In the genomic region with DNA sequence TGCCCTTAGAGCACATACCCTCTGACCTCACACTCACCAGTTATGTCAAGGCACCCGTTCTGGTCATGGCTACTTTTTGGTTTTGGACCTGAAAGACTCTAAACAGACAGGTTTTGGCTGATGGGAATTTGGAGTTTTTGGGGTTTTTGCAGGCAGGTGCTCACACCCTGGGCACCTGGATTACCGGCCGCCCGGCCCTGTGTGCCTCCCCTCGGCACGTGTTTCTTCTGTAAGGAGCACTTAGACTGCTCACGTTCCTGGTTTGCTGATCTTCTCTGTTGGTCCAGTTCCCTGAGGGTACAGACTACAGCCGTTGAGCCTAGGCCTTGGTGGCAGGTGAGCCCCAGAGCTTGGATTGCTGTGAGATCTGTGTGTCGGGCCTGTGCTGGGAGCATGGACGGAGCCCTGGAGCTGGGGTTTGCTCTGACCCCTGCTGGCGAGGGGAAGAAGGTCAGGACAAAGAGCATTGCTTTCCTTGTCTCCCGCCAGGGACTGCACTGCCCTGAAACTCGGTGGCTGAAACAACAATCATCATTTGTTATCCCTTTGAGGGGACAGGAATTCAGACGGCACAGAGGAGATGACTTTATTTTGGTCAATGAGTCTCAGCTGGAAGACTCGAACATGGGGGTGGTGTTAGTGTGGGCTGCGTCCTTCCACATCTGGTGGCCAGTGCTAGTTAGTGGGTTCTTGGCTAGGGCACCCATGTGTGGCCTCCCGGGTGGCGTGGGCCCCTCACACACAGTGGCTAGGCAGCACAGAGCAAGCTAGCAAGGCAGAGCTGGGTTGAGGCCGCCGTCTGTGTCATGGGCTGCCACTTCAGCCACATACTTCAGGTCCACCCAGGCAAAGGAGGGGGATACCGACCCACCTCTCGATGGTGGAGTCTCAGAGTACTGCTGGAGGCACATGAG, we compare ENCODE assay signal across 9 cellular contexts.
DNase-seq lines count a peak whose midpoint lies in the region; ATAC-seq and TF ChIP-seq lines count a peak whose summit lies in the region.
"Had no signal": no experiment of that assay in that cellular context is flagged by ENCODE, and none has a peak within 500 bp of the region (broad histone marks: within the 10 kb centered on the region; RNA-seq: fewer than 3 reads in every experiment).

No MANE protein-coding gene starts in this region.

- no peak overlapping the region for H2BK20ac ChIP-seq in IMR-90 (ENCODE audit: low read depth, low read length)

- no peak overlapping the region for H3K27ac ChIP-seq in IMR-90 (ENCODE audit: insufficient read depth, low read length)
- H3K27ac ChIP-seq: SK-N-MC had no signal

- intact Hi-C loops in IMR-90 (cut with micrococcal nuclease), result no loop called here

- H2BK15ac ChIP-seq in IMR-90 (ENCODE audit: low read depth, low read length), result no peak overlapping the region

- WGBS in IMR-90 (ENCODE audit: extremely low coverage in 2 of 2, insufficient read length in 1 of 2), 2 experiments, result 90% methylated on average over 10 of the region's 22 CpGs; no CpG with 5 or more reads in 1 of the 2 experiments

- H3K4me2 ChIP-seq in IMR-90 (ENCODE audit: low read depth, low read length), result no peak overlapping the region

- no peak overlapping the region for H3K56ac ChIP-seq in IMR-90 (ENCODE audit: extremely low read depth, insufficient read depth, low read length)

- no peak overlapping the region for H2BK120ac ChIP-seq in IMR-90 (ENCODE audit: low read depth, low read length)

- H3K14ac ChIP-seq in IMR-90 (replicated peaks; ENCODE audit: low read depth, low read length), result no peak overlapping the region

- TF ChIP-seq CTCF in IMR-90 (conservative IDR thresholded peaks at IDR 0.05; ENCODE audit: low read depth, low read length) (peak; percentile 41), brain (conservative IDR thresholded peaks at IDR 0.05) (peak; percentile 51 to 65)

- peaks cover 52 to 88% of the 10 kb centered on the region in 2 experiments for H3K79me1 ChIP-seq in IMR-90 (ENCODE audit: low read depth in 1 of 2, low read length in 2 of 2)

- H4K91ac ChIP-seq in IMR-90 (ENCODE audit: insufficient read depth, low read depth, low read length), result peak overlapping the region; percentile 0; the same call in 1 of the 2 replicates

- dilution Hi-C loops in IMR-90 (cut with HindIII; ENCODE audit: low sequenced_read_pairs, unreplicated experiment), result no loop called here

- H3K4ac ChIP-seq in IMR-90 (ENCODE audit: low read depth, low read length), result no peak overlapping the region

- H3K4me1 Mint-ChIP-seq in brain, result peaks cover 59% of the 10 kb centered on the region
- peaks cover 47 to 63% of the 10 kb centered on the region in 2 donors for H3K4me1 Mint-ChIP-seq in stimulated activated naive B cell treated with anti-CD40 and anti-IgM and Interleukin-4, amounts not matched to agents 10 μg/mL and 1 μg/mL and 100 μg/mL, for 72 hours

- H3K4me3 ChIP-seq in IMR-90 (ENCODE audit: insufficient read depth, low read depth, low read length), result no peak overlapping the region
- H3K4me3 ChIP-seq: SK-N-MC had no signal

- peaks cover 77% of the 10 kb centered on the region for H4K20me1 ChIP-seq in IMR-90 (ENCODE audit: insufficient read depth, low read length)

- H3K9me1 ChIP-seq in IMR-90 (ENCODE audit: insufficient read depth, low read length), result peaks cover 25% of the 10 kb centered on the region

- H2AK5ac ChIP-seq in IMR-90 (ENCODE audit: low read depth, low read length), result no peak overlapping the region

- no peak overlapping the region for H3K9ac ChIP-seq in IMR-90 (ENCODE audit: low read depth, low read length)

- H3K4me3 Mint-ChIP-seq in brain, result peak overlapping the region in 1 of 5 experiments; percentile 54
- no peak overlapping the region for H3K4me3 Mint-ChIP-seq in stimulated activated naive B cell treated with anti-CD40 and anti-IgM and Interleukin-4, amounts not matched to agents 10 μg/mL and 1 μg/mL and 100 μg/mL, for 72 hours

- H3K18ac ChIP-seq in IMR-90 (ENCODE audit: low read depth, low read length), result no peak overlapping the region

- peaks cover 4% of the 10 kb centered on the region; the same call in 1 of the 2 replicates for H3K4me1 ChIP-seq in IMR-90 (ENCODE audit: control insufficient read depth, insufficient read depth, low read length)

- ATAC-seq in IMR-90 (ENCODE audit: low read depth), result peak; percentile 62
- ATAC-seq in stimulated activated naive B cell treated with anti-CD40 and anti-IgM and Interleukin-4, amounts not matched to agents 10 μg/mL and 1 μg/mL and 100 μg/mL, for 72 hours (replicated peaks), result peak; percentile 75 to 84

- TF ChIP-seq RAD21 in IMR-90 (IDR thresholded peaks at IDR 0.05; ENCODE audit: low read length), result peak; percentile 39

- CTCF ChIA-PET in IMR-90 (lab: Yijun Ruan, JAX), result interaction anchor here (1.0 to 1.5 kb wide), 2 partner anchors 9 to 22 kb away, joined by 4 to 5 read pairs; no protein-coding TSS in a partner anchor

- BruUV-seq in IMR-90 (replicated peaks; lab: Mats Ljungman, UMichigan), result no TSS peak

- no peak overlapping the region for H2AK9ac ChIP-seq in IMR-90 (replicated peaks; ENCODE audit: low read depth, low read length, poor library complexity)

- POLR2A ChIA-PET in IMR-90 (lab: Charles Lee; ENCODE audit: unreplicated experiment), result no interaction called here

- no peak for TF ChIP-seq POLR2A in IMR-90 (IDR thresholded peaks at IDR 0.05; ENCODE audit: low read depth, low read length)

- H3K23ac ChIP-seq in IMR-90 (ENCODE audit: low read depth, low read length), result no peak overlapping the region

- H4K5ac ChIP-seq in IMR-90 (ENCODE audit: low read depth, low read length), result no peak overlapping the region

- H4K8ac ChIP-seq in IMR-90 (ENCODE audit: low read depth in 2 of 2, low read length in 2 of 2), result no peak overlapping the region

- in situ Hi-C loops in IMR-90 (cut with MboI; ENCODE audit: low sequenced_read_pairs), result no loop called here

- H3K36me3 ChIP-seq in IMR-90 (ENCODE audit: control insufficient read depth, insufficient read depth, low read length), result no peaks in the 10 kb centered on the region

- DNase-seq in DMS53 treated with DMSO at 0.1 percent for 48 hours (lab: John Stamatoyannopoulos, UW; ENCODE audit: unreplicated experiment), result peak; percentile 5
- DNase-seq in IMR-90, result no peak
- peak; percentile 92 for DNase-seq in iPS-NIHi7 (ENCODE audit: extremely low spot score)
- no peak for DNase-seq in stimulated activated naive B cell treated with anti-CD40 and anti-IgM and Interleukin-4, amounts not matched to agents 10 μg/mL and 1 μg/mL and 100 μg/mL, for 72 hours
- DNase-seq in NK-92 (lab: John Stamatoyannopoulos, UW; ENCODE audit: unreplicated experiment), result no peak
- DNase-seq in KG1 (lab: John Stamatoyannopoulos, UW), result no peak
- no peak for DNase-seq in GM19238 (ENCODE audit: insufficient read length, low spot score)

- peaks cover 0 to 7% (median under 1%) of the 10 kb centered on the region in 5 experiments for H3K9me3 Mint-ChIP-seq in brain
- H3K9me3 Mint-ChIP-seq in stimulated activated naive B cell treated with anti-CD40 and anti-IgM and Interleukin-4, amounts not matched to agents 10 μg/mL and 1 μg/mL and 100 μg/mL, for 72 hours, result peaks cover 0 to 1% of the 10 kb centered on the region in 2 donors

- H3K27me3 ChIP-seq in IMR-90 (ENCODE audit: control insufficient read depth, insufficient read depth, low read length), result no peaks in the 10 kb centered on the region

- H3K27ac Mint-ChIP-seq in brain, result peak overlapping the region in 4 of 5 experiments; percentile 22 to 88 (median 84)
- peak overlapping the region; percentile 83 for H3K27ac Mint-ChIP-seq in stimulated activated naive B cell treated with anti-CD40 and anti-IgM and Interleukin-4, amounts not matched to agents 10 μg/mL and 1 μg/mL and 100 μg/mL, for 72 hours

- H3K9me3 ChIP-seq in IMR-90 (ENCODE audit: control insufficient read depth, insufficient read depth, low read length), result no peaks in the 10 kb centered on the region

- H3K27me3 Mint-ChIP-seq in brain, result no peaks in the 10 kb centered on the region
- H3K27me3 Mint-ChIP-seq in stimulated activated naive B cell treated with anti-CD40 and anti-IgM and Interleukin-4, amounts not matched to agents 10 μg/mL and 1 μg/mL and 100 μg/mL, for 72 hours, result no peaks in the 10 kb centered on the region

- peaks cover 44% of the 10 kb centered on the region for H3K36me3 Mint-ChIP-seq in brain
- peaks cover 24 to 51% of the 10 kb centered on the region in 2 donors for H3K36me3 Mint-ChIP-seq in stimulated activated naive B cell treated with anti-CD40 and anti-IgM and Interleukin-4, amounts not matched to agents 10 μg/mL and 1 μg/mL and 100 μg/mL, for 72 hours

- H2AFZ ChIP-seq in IMR-90 (replicated peaks; ENCODE audit: low read length, poor library complexity), result peak overlapping the region; percentile 25

- no peak overlapping the region for H2BK5ac ChIP-seq in IMR-90 (ENCODE audit: low read depth, low read length, poor library complexity, severe bottlenecking)

TF ChIP-seq in IMR-90, 13 proteins besides CTCF, POLR2A, EP300 and RAD21:
- TF ChIP-seq MAZ (IDR thresholded peaks at IDR 0.05; ENCODE audit: borderline replicate concordance, low read depth, low read length), result no peak
- peak; percentile 26 for TF ChIP-seq SMC3 (IDR thresholded peaks at IDR 0.05; ENCODE audit: low read depth, low read length)
- TF ChIP-seq, protein P1, sequence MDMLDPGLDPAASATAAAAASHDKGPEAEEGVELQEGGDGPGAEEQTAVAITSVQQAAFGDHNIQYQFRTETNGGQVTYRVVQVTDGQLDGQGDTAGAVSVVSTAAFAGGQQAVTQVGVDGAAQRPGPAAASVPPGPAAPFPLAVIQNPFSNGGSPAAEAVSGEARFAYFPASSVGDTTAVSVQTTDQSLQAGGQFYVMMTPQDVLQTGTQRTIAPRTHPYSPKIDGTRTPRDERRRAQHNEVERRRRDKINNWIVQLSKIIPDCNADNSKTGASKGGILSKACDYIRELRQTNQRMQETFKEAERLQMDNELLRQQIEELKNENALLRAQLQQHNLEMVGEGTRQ (IDR thresholded peaks at IDR 0.05; ENCODE audit: low read depth, low read length), result no peak
- no peak for TF ChIP-seq BHLHE40 (IDR thresholded peaks at IDR 0.05; ENCODE audit: low read depth, low read length)
- no peak for TF ChIP-seq RCOR1 (IDR thresholded peaks at IDR 0.05; ENCODE audit: insufficient replicate concordance, low read length)

Comparison
In these comparisons a context has a peak if more than half of its experiments do, and no peak if none do; other contexts are left out.
1. DNase-seq: peak in DMS53 treated with DMSO at 0.1 percent for 48 hours (single experiment) and iPS-NIHi7 (single experiment); none in IMR-90 (single experiment), stimulated activated naive B cell treated with anti-CD40 and anti-IgM and Interleukin-4, amounts not matched to agents 10 μg/mL and 1 μg/mL and 100 μg/mL, for 72 hours (single experiment), NK-92 (single experiment), KG1 (single experiment) and GM19238 (single experiment).